ENCODE assay signal across 8 cellular contexts in genomic region chr12:56839489-56840442, GRCh38.
DNase-seq lines count a peak whose midpoint lies in the region; ATAC-seq and TF ChIP-seq lines count a peak whose summit lies in the region.

No MANE protein-coding gene starts in this region.

- no peaks in the 10 kb centered on the region for H3K9me3 Mint-ChIP-seq in chondrocyte (ENCODE audit: low read depth)

- DNase-seq in C1 segment of cervical spinal cord (lab: John Stamatoyannopoulos, UW), result peak in 11 of 14 donors; percentile 2 to 51 (median 7)
- DNase-seq in GOT3 (lab: John Stamatoyannopoulos, UW), result peak; percentile 3
- peak; percentile 65 for DNase-seq in RPMI8226
- DNase-seq in chondrocyte (ENCODE audit: low spot score), result no peak
- peak; percentile 56 to 64 for DNase-seq in lung microvascular endothelial cell (ENCODE audit: low read depth in 2 of 2)
- peak; percentile 60 to 63 for DNase-seq in thyroid gland

- no peaks in the 10 kb centered on the region for H3K27me3 ChIP-seq in thyroid gland

- peaks cover 40 to 59% of the 10 kb centered on the region in 2 donors for H3K4me1 ChIP-seq in thyroid gland

- WGBS in thyroid gland, 2 donors, result 17 to 30% methylated on average over 1 to 2 of the region's 2 CpGs

- H3K27ac ChIP-seq in thyroid gland, result peak overlapping the region; percentile 14 to 68 (median 48)

- intact Hi-C loops in thyroid gland (cut with DNase I), result loop anchor here (10.0 kb wide), 1 partner anchor 145 kb away; no protein-coding TSS in a partner anchor

- peaks cover 56% of the 10 kb centered on the region for H3K4me1 Mint-ChIP-seq in chondrocyte (ENCODE audit: low read depth)

- no peaks in the 10 kb centered on the region for H3K36me3 Mint-ChIP-seq in chondrocyte (ENCODE audit: low read depth)

- H3K9me3 ChIP-seq in thyroid gland, result no peaks in the 10 kb centered on the region

- TF ChIP-seq CTCF in chondrocyte (IDR thresholded peaks at IDR 0.05), result peak; percentile 59
- peak in 4 of 6 experiments; percentile 42 to 63 (median 54) for TF ChIP-seq CTCF in thyroid gland (IDR thresholded peaks at IDR 0.05)

- no peak overlapping the region for H3K4me3 ChIP-seq in thyroid gland (replicated peaks in 1 of 3)

- TF ChIP-seq POLR2A in thyroid gland (IDR thresholded peaks at IDR 0.05) (no peak), GM18505 (IDR thresholded peaks at IDR 0.05; ENCODE audit: borderline replicate concordance, extremely low read depth, insufficient read depth, insufficient read length) (no peak)

- no peaks in the 10 kb centered on the region for H3K27me3 Mint-ChIP-seq in chondrocyte (ENCODE audit: low read depth)

- peak overlapping the region; percentile 15 for H3K27ac Mint-ChIP-seq in chondrocyte (ENCODE audit: unreplicated experiment)

- ATAC-seq in GM18870 (IDR thresholded peaks at IDR 0.05; ENCODE audit: unreplicated experiment), result no peak
- no peak for ATAC-seq in GM18505 (IDR thresholded peaks at IDR 0.05; ENCODE audit: unreplicated experiment)

- no peak overlapping the region for H3K4me3 Mint-ChIP-seq in chondrocyte (ENCODE audit: unreplicated experiment)

- no peaks in the 10 kb centered on the region for H3K36me3 ChIP-seq in thyroid gland
